In genomic region chr1:46065405-46065804, GRCh38 we compare ENCODE assay signal across 10 cellular contexts.
A peak's percentile ranks its signal among the peaks of the same experiment; 100 is the strongest.
DNase-seq lines count a peak whose midpoint lies in the region; ATAC-seq, FAIRE-seq and TF ChIP-seq lines count a peak whose summit lies in the region.
"Had no signal": no experiment of that assay in that cellular context is flagged by ENCODE, and none has a peak within 500 bp of the region (broad histone marks: within the 10 kb centered on the region; RNA-seq: fewer than 3 reads in every experiment).

No MANE protein-coding gene starts in this region.

- H3K27ac ChIP-seq in OCI-LY3 (ENCODE audit: low read length): peak overlapping the region; percentile 17; the same call in 1 of the 2 replicates

- FAIRE-seq in GM12891 (lab: Jason Lieb, UNC): peak; percentile 84

- DNase-seq in ACHN: peak; percentile 55
- DNase-seq in GM12891 (ENCODE audit: insufficient read length, low spot score): no peak
- DNase-seq in T-helper 9 cell: no peak
- DNase-seq in amygdala (lab: John Stamatoyannopoulos, UW): no peak
- DNase-seq: activated T-cell treated with anti-CD3 and anti-CD28 coated beads, Interleukin-2, amount 50 U/mL, for 48 hours; stimulated activated CD4-positive, alpha-beta T cell treated with anti-CD3 and anti-CD28 coated beads, Interleukin-2, amount 100 ng/mL, for 24 hours had no signal

- peak overlapping the region; percentile 24 for H3K4me2 ChIP-seq in OCI-LY3 (ENCODE audit: low read length)

- peaks cover 16% of the 10 kb centered on the region for H3K36me3 ChIP-seq in OCI-LY3 (replicated peaks; ENCODE audit: low read depth, low read length)

- TF ChIP-seq CTCF in OCI-LY3 (IDR thresholded peaks at IDR 0.05; ENCODE audit: low read depth, low read length): no peak

- H3K27me3 ChIP-seq in OCI-LY3 (ENCODE audit: low read depth, low read length): no peaks in the 10 kb centered on the region

- ATAC-seq in esophagus mucosa (peak; percentile 45), GM18873 (IDR thresholded peaks at IDR 0.05; ENCODE audit: low FRiP score, unreplicated experiment) (no peak), HG03108 (IDR thresholded peaks at IDR 0.05; ENCODE audit: unreplicated experiment) (no peak)

- H3K9ac ChIP-seq in OCI-LY3 (ENCODE audit: low read length): no peak overlapping the region

- H2AFZ ChIP-seq in OCI-LY3 (ENCODE audit: low read depth, low read length): no peak overlapping the region

- no peaks in the 10 kb centered on the region for H3K9me3 ChIP-seq in OCI-LY3 (ENCODE audit: insufficient read depth, low read length)

- H4K20me1 ChIP-seq in OCI-LY3 (ENCODE audit: insufficient read depth, low read length): no peaks in the 10 kb centered on the region

- no peaks in the 10 kb centered on the region for H3K79me2 ChIP-seq in OCI-LY3 (ENCODE audit: low read length)

- no peak overlapping the region for H3K4me3 ChIP-seq in OCI-LY3 (ENCODE audit: low read length)

- in situ Hi-C loops in ACHN (cut with HindIII; ENCODE audit: low pct_ligation_motif_present, low pct_unique_long_range_greater_than_20kb, low sequenced_read_pairs): no loop called here

- H3K4me1 ChIP-seq in OCI-LY3 (ENCODE audit: low read length): peaks cover 70% of the 10 kb centered on the region

- no peak for TF ChIP-seq POLR2A in GM12891 (IDR thresholded peaks at IDR 0.05; ENCODE audit: low read depth, low read length)

TF ChIP-seq in GM12891, 5 proteins besides CTCF, POLR2A, EP300 and RAD21:
- TF ChIP-seq SPI1 (IDR thresholded peaks at IDR 0.05; ENCODE audit: low read depth, low read length) (no peak), POU2F2 (IDR thresholded peaks at IDR 0.05; ENCODE audit: low read depth, low read length) (no peak), POLR2AphosphoS5 (IDR thresholded peaks at IDR 0.05; ENCODE audit: low read depth, low read length) (no peak), TAF1 (IDR thresholded peaks at IDR 0.05; ENCODE audit: low read depth, low read length) (no peak), PAX5 (IDR thresholded peaks at IDR 0.05; ENCODE audit: insufficient read depth, low read length, severe bottlenecking) (no peak)
